In genomic region chr13:77029436-77029835, GRCh38 we compare ENCODE assay signal across 27 cellular contexts.
"Had no signal": no experiment of that assay in that cellular context is flagged by ENCODE, and none has a peak within 500 bp of the region (broad histone marks: within the 10 kb centered on the region; RNA-seq: fewer than 3 reads in every experiment).

No MANE protein-coding gene starts in this region.

- H3K4me3 Mint-ChIP-seq: natural killer cell treated with Interleukin-12 subunit alpha and Interleukin-12 subunit beta and Interleukin-15 and Interleukin-18, amount 100 ng/mL, for 72 hours; stimulated activated memory B cell treated with anti-CD40 and anti-IgM and Interleukin-4, amounts not matched to agents 10 μg/mL and 1 μg/mL and 100 μg/mL, for 72 hours; stimulated activated naive CD8-positive, alpha-beta T cell treated with anti-CD3 and anti-CD28 coated beads, Interleukin-15, amount 100 ng/mL, for 72 hours had no signal

- H3K27me3 Mint-ChIP-seq: stimulated activated memory B cell treated with anti-CD40 and anti-IgM and Interleukin-4, amounts not matched to agents 10 μg/mL and 1 μg/mL and 100 μg/mL, for 72 hours; stimulated activated naive CD8-positive, alpha-beta T cell treated with anti-CD3 and anti-CD28 coated beads, Interleukin-15, amount 100 ng/mL, for 72 hours had no signal

- H3K27ac ChIP-seq: heart right ventricle, hepatocyte, left lung, lower lobe of right lung, parathyroid adenoma, right atrium auricular region, right lobe of liver, transverse colon, vagina had no signal

- H3K9me3 ChIP-seq: heart right ventricle, left lung, lower lobe of right lung, mucosa of descending colon, right atrium auricular region, right lobe of liver, transverse colon, vagina had no signal

- H3K4me1 ChIP-seq: parathyroid adenoma had no signal

- H3K4me2 ChIP-seq: hepatocyte, smooth muscle cell had no signal

- ATAC-seq: heart right ventricle; left cardiac atrium; left lung; lower lobe of right lung; mucosa of descending colon; naive thymus-derived CD4-positive, alpha-beta T cell; natural killer cell treated with Interleukin-12 subunit alpha and Interleukin-12 subunit beta and Interleukin-15 and Interleukin-18, amount 100 ng/mL, for 72 hours; right lobe of liver; stimulated activated memory B cell treated with anti-CD40 and anti-IgM and Interleukin-4, amounts not matched to agents 10 μg/mL and 1 μg/mL and 100 μg/mL, for 72 hours; stimulated activated naive CD8-positive, alpha-beta T cell treated with anti-CD3 and anti-CD28 coated beads, Interleukin-15, amount 100 ng/mL, for 72 hours had no signal

- DNase-seq: heart right ventricle; islet precursor cell; kidney glomerular epithelial cell; left cardiac atrium; left lung; lower lobe of right lung; mammary epithelial cell; mesenchymal stem cell; mucosa of descending colon; naive thymus-derived CD4-positive, alpha-beta T cell; nucleus accumbens; right lobe of liver; stimulated activated CD4-positive, alpha-beta T cell treated with anti-CD3 and anti-CD28 coated beads, Interleukin-1b, Interleukin-23, amount 100 ng/mL, for 48 hours; stimulated activated CD4-positive, alpha-beta T cell treated with anti-CD3 and anti-CD28 coated beads, Interleukin-2, amount 100 ng/mL, for 48 hours; stimulated activated CD4-positive, alpha-beta T cell treated with anti-CD3 and anti-CD28 coated beads, Interleukin-4, amount 100 ng/mL, for 4 hours; stimulated activated CD8-positive, alpha-beta memory T cell treated with anti-CD3 and anti-CD28 coated beads, Interleukin-4, amount 100 ng/mL, for 48 hours; stimulated activated naive CD4-positive, alpha-beta T cell treated with Interleukin-2 at 50 U/mL for 16 hours; stimulated activated naive CD8-positive, alpha-beta T cell treated with anti-CD3 and anti-CD28 coated beads, Interleukin-15, amount 100 ng/mL, for 72 hours; substantia nigra; transverse colon had no signal

- H3K36me3 ChIP-seq: heart right ventricle, left lung, lower lobe of right lung, right atrium auricular region, right lobe of liver, transverse colon, vagina had no signal

- H3K9me3 Mint-ChIP-seq: natural killer cell treated with Interleukin-12 subunit alpha and Interleukin-12 subunit beta and Interleukin-15 and Interleukin-18, amount 100 ng/mL, for 72 hours; stimulated activated memory B cell treated with anti-CD40 and anti-IgM and Interleukin-4, amounts not matched to agents 10 μg/mL and 1 μg/mL and 100 μg/mL, for 72 hours; stimulated activated naive CD8-positive, alpha-beta T cell treated with anti-CD3 and anti-CD28 coated beads, Interleukin-15, amount 100 ng/mL, for 72 hours had no signal

- H3K4me3 ChIP-seq: heart right ventricle, hepatocyte, left lung, lower lobe of right lung, mucosa of descending colon, right atrium auricular region, right lobe of liver, smooth muscle cell, transverse colon, vagina had no signal

- H3K36me3 Mint-ChIP-seq: natural killer cell treated with Interleukin-12 subunit alpha and Interleukin-12 subunit beta and Interleukin-15 and Interleukin-18, amount 100 ng/mL, for 72 hours; stimulated activated memory B cell treated with anti-CD40 and anti-IgM and Interleukin-4, amounts not matched to agents 10 μg/mL and 1 μg/mL and 100 μg/mL, for 72 hours had no signal

- H3K27me3 ChIP-seq: heart right ventricle, hepatocyte, left lung, right atrium auricular region, right lobe of liver, transverse colon, vagina had no signal

- H3K27ac Mint-ChIP-seq: naive thymus-derived CD4-positive, alpha-beta T cell; natural killer cell treated with Interleukin-12 subunit alpha and Interleukin-12 subunit beta and Interleukin-15 and Interleukin-18, amount 100 ng/mL, for 72 hours; stimulated activated memory B cell treated with anti-CD40 and anti-IgM and Interleukin-4, amounts not matched to agents 10 μg/mL and 1 μg/mL and 100 μg/mL, for 72 hours; stimulated activated naive CD8-positive, alpha-beta T cell treated with anti-CD3 and anti-CD28 coated beads, Interleukin-15, amount 100 ng/mL, for 72 hours had no signal

- H2AFZ ChIP-seq: hepatocyte, parathyroid adenoma had no signal

- H3K9ac ChIP-seq: parathyroid adenoma had no signal
